In the genomic region with DNA sequence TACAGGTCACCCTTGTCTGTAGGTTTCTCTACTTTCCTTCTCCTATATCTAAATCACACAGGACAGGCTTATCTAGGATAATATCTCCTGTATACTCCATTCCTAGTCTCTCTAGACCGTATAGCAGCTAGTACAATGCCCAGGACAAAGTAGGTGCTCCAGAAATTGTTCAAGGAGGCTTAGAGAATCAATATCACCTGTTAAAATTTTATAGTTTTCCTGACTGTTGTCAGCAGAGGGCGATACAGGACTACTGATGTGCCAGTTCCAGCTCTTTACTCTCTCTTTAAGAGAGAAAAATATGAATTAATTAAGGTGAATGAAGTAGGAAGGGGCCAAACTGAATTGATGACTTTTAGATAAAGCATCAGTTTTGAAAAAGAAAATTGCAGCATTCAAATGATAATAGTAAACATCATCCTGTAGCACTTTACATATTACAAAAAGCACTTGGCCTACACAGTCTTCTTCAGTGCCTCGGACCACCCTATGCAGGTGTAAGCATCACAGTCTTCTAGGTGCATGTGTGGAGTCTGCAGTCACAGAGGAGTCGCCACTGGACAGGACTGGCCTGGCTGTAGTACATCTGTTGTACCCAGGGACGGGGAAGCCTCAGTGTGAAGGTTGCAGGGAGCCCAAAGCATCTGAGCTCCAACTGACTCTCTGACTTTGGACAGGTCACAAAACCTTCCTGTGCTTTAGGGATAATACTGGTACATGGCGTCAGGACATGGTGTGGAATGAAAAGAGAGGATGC, we compare ENCODE assay signal across 8 cellular contexts.
DNase-seq lines count a peak whose midpoint lies in the region; ATAC-seq and TF ChIP-seq lines count a peak whose summit lies in the region.

No MANE protein-coding gene starts in this region.

- no peaks in the 10 kb centered on the region for H3K4me1 ChIP-seq in foreskin keratinocyte

- POLR2A ChIA-PET in activated CD4-positive, alpha-beta memory T cell treated with anti-CD3 and anti-CD28 coated beads, Interleukin-2, amount 10 ng/mL, durations not matched to agents 7 days and 5 days (lab: Charles Lee) = interaction anchor here (0.7 to 2.5 kb wide), 7 partner anchors 42 to 790 kb away, joined by 3 to 10 read pairs (median 3); a partner anchor contains a TSS

- H3K4me3 Mint-ChIP-seq in activated CD4-positive, alpha-beta memory T cell treated with anti-CD3 and anti-CD28 coated beads, Interleukin-2, amount 10 ng/mL, durations not matched to agents 7 days and 5 days = no peak overlapping the region

- DNase-seq in AG09319 (ENCODE audit: extremely low read depth, low read depth) (peak; percentile 14), NCI-H2171 treated with DMSO at 0.1 percent for 48 hours (lab: John Stamatoyannopoulos, UW) (peak; percentile 71), foreskin keratinocyte (peak in 1 of 2 donors; percentile 26), renal cortical epithelial cell (ENCODE audit: low read depth) (peak; percentile 40)
- DNase-seq in activated CD4-positive, alpha-beta memory T cell treated with anti-CD3 and anti-CD28 coated beads, Interleukin-2, amount 10 ng/mL, durations not matched to agents 7 days and 5 days = peak; percentile 49

- ATAC-seq in foreskin keratinocyte = peak; percentile 51
- ATAC-seq in HG02623 (IDR thresholded peaks at IDR 0.05; ENCODE audit: unreplicated experiment) = no peak
- no peak for ATAC-seq in HG02763 (IDR thresholded peaks at IDR 0.05; ENCODE audit: unreplicated experiment)

- no peaks in the 10 kb centered on the region for H3K27me3 Mint-ChIP-seq in activated CD4-positive, alpha-beta memory T cell treated with anti-CD3 and anti-CD28 coated beads, Interleukin-2, amount 10 ng/mL, durations not matched to agents 7 days and 5 days

- no peaks in the 10 kb centered on the region for H3K36me3 Mint-ChIP-seq in activated CD4-positive, alpha-beta memory T cell treated with anti-CD3 and anti-CD28 coated beads, Interleukin-2, amount 10 ng/mL, durations not matched to agents 7 days and 5 days (ENCODE audit: low read depth)

- H3K27me3 ChIP-seq in foreskin keratinocyte = no peaks in the 10 kb centered on the region

- no peak overlapping the region for H3K27ac Mint-ChIP-seq in activated CD4-positive, alpha-beta memory T cell treated with anti-CD3 and anti-CD28 coated beads, Interleukin-2, amount 10 ng/mL, durations not matched to agents 7 days and 5 days

- TF ChIP-seq CTCF in AG09319 (IDR thresholded peaks at IDR 0.05; ENCODE audit: low read depth, low read length) (peak; percentile 61), GM12874 (IDR thresholded peaks at IDR 0.05; ENCODE audit: insufficient read depth, low read depth, low read length) (peak; percentile 42; the same call in 1 of the 2 replicates), foreskin keratinocyte (conservative IDR thresholded peaks at IDR 0.05) (peak; percentile 89)

- CTCF ChIA-PET in activated CD4-positive, alpha-beta memory T cell treated with anti-CD3 and anti-CD28 coated beads, Interleukin-2, amount 10 ng/mL, durations not matched to agents 7 days and 5 days (lab: Charles Lee) = interaction anchor here (0.6 to 4.4 kb wide), 18 partner anchors 8 to 908 kb away, joined by 3 to 52 read pairs (median 3); a partner anchor contains a TSS

- no peak overlapping the region for H3K27ac ChIP-seq in foreskin keratinocyte

- H3K4me1 Mint-ChIP-seq in activated CD4-positive, alpha-beta memory T cell treated with anti-CD3 and anti-CD28 coated beads, Interleukin-2, amount 10 ng/mL, durations not matched to agents 7 days and 5 days = peaks cover 22% of the 10 kb centered on the region

- H3K9me3 Mint-ChIP-seq in activated CD4-positive, alpha-beta memory T cell treated with anti-CD3 and anti-CD28 coated beads, Interleukin-2, amount 10 ng/mL, durations not matched to agents 7 days and 5 days = no peaks in the 10 kb centered on the region
